ENCODE assay signal across 16 cellular contexts in genomic region chr1:242185728-242186127, GRCh38.
DNase-seq lines count a peak whose midpoint lies in the region; ATAC-seq and FAIRE-seq lines count a peak whose summit lies in the region.
"Had no signal": no experiment of that assay in that cellular context is flagged by ENCODE, and none has a peak within 500 bp of the region (broad histone marks: within the 10 kb centered on the region; RNA-seq: fewer than 3 reads in every experiment).

No MANE protein-coding gene starts in this region.

- peaks cover 2% of the 10 kb centered on the region for H3K9me3 Mint-ChIP-seq in activated CD4-positive, alpha-beta memory T cell treated with anti-CD3 and anti-CD28 coated beads, Interleukin-2, amount 10 ng/mL, durations not matched to agents 7 days and 5 days
- H3K9me3 Mint-ChIP-seq: activated CD4-positive, alpha-beta T cell treated with anti-CD3 and anti-CD28 coated beads, Interleukin-2, amount 10 ng/mL, durations not matched to agents 24 days and 14 days had no signal

- peak; percentile 47 for ATAC-seq in HG03442 (IDR thresholded peaks at IDR 0.05; ENCODE audit: unreplicated experiment)
- ATAC-seq: naive thymus-derived CD8-positive, alpha-beta T cell had no signal

- FAIRE-seq in GM18507 (lab: Jason Lieb, UNC), result peak; percentile 26
- FAIRE-seq in HTR-8/SVneo (lab: Jason Lieb, UNC), result no peak
- FAIRE-seq: GM19239 had no signal

- no peaks in the 10 kb centered on the region for H3K4me1 Mint-ChIP-seq in activated CD4-positive, alpha-beta memory T cell treated with anti-CD3 and anti-CD28 coated beads, Interleukin-2, amount 10 ng/mL, durations not matched to agents 7 days and 5 days
- H3K4me1 Mint-ChIP-seq: activated CD4-positive, alpha-beta T cell treated with anti-CD3 and anti-CD28 coated beads, Interleukin-2, amount 10 ng/mL, durations not matched to agents 24 days and 14 days; B cell; naive thymus-derived CD8-positive, alpha-beta T cell had no signal

- no peak overlapping the region for H3K4me3 Mint-ChIP-seq in activated CD4-positive, alpha-beta memory T cell treated with anti-CD3 and anti-CD28 coated beads, Interleukin-2, amount 10 ng/mL, durations not matched to agents 7 days and 5 days
- H3K4me3 Mint-ChIP-seq: activated CD4-positive, alpha-beta T cell treated with anti-CD3 and anti-CD28 coated beads, Interleukin-2, amount 10 ng/mL, durations not matched to agents 24 days and 14 days; B cell; naive thymus-derived CD8-positive, alpha-beta T cell had no signal

- H3K36me3 Mint-ChIP-seq in activated CD4-positive, alpha-beta memory T cell treated with anti-CD3 and anti-CD28 coated beads, Interleukin-2, amount 10 ng/mL, durations not matched to agents 7 days and 5 days (ENCODE audit: low read depth), result no peaks in the 10 kb centered on the region
- H3K36me3 Mint-ChIP-seq: naive thymus-derived CD8-positive, alpha-beta T cell had no signal

- no peak overlapping the region for H3K27ac Mint-ChIP-seq in activated CD4-positive, alpha-beta memory T cell treated with anti-CD3 and anti-CD28 coated beads, Interleukin-2, amount 10 ng/mL, durations not matched to agents 7 days and 5 days
- H3K27ac Mint-ChIP-seq: activated CD4-positive, alpha-beta T cell treated with anti-CD3 and anti-CD28 coated beads, Interleukin-2, amount 10 ng/mL, durations not matched to agents 24 days and 14 days; B cell; naive thymus-derived CD8-positive, alpha-beta T cell had no signal

- POLR2A ChIA-PET in activated CD4-positive, alpha-beta memory T cell treated with anti-CD3 and anti-CD28 coated beads, Interleukin-2, amount 10 ng/mL, durations not matched to agents 7 days and 5 days (lab: Charles Lee), result no interaction called here

- DNase-seq in GM18507 (ENCODE audit: extremely low spot score, insufficient read length, low read depth) (no peak), NCI-H2171 treated with DMSO at 0.1 percent for 48 hours (lab: John Stamatoyannopoulos, UW) (peak; percentile 96), cerebellum (ENCODE audit: low spot score) (peak; percentile 54), occipital lobe (lab: John Stamatoyannopoulos, UW) (no peak), 8988T (no peak), HTR-8/SVneo (ENCODE audit: insufficient read length, low spot score) (no peak)
- no peak for DNase-seq in activated CD4-positive, alpha-beta memory T cell treated with anti-CD3 and anti-CD28 coated beads, Interleukin-2, amount 10 ng/mL, durations not matched to agents 7 days and 5 days
- DNase-seq: activated CD4-positive, alpha-beta T cell treated with anti-CD3 and anti-CD28 coated beads, Interleukin-2, amount 10 ng/mL, durations not matched to agents 24 days and 14 days; activated T-cell treated with anti-CD3 and anti-CD28 coated beads, Interleukin-2, amount 50 U/mL, for 48 hours; effector CD4-positive, alpha-beta T cell; naive thymus-derived CD8-positive, alpha-beta T cell; retina; upper lobe of left lung had no signal

- CTCF ChIA-PET in activated CD4-positive, alpha-beta memory T cell treated with anti-CD3 and anti-CD28 coated beads, Interleukin-2, amount 10 ng/mL, durations not matched to agents 7 days and 5 days (lab: Charles Lee), result no interaction called here

- no peaks in the 10 kb centered on the region for H3K27me3 Mint-ChIP-seq in activated CD4-positive, alpha-beta memory T cell treated with anti-CD3 and anti-CD28 coated beads, Interleukin-2, amount 10 ng/mL, durations not matched to agents 7 days and 5 days
- H3K27me3 Mint-ChIP-seq: activated CD4-positive, alpha-beta T cell treated with anti-CD3 and anti-CD28 coated beads, Interleukin-2, amount 10 ng/mL, durations not matched to agents 24 days and 14 days had no signal

Comparison
In these comparisons a context has a peak if more than half of its experiments do, and no peak if none do; other contexts are left out.
1. DNase-seq: peak in NCI-H2171 treated with DMSO at 0.1 percent for 48 hours (single experiment) and cerebellum (single experiment); none in GM18507 (single experiment), occipital lobe (single experiment), activated CD4-positive, alpha-beta memory T cell treated with anti-CD3 and anti-CD28 coated beads, Interleukin-2, amount 10 ng/mL, durations not matched to agents 7 days and 5 days (single experiment), 8988T (single experiment) and HTR-8/SVneo (single experiment).